ENCODE assay signal across 8 cellular contexts in genomic region chr22:30634477-30635233, GRCh38. TPM values are rescaled to one million over a fixed set of nuclear protein-coding genes. Genes with fewer than 3 reads are reported as not detected.
DNase-seq lines count a peak whose midpoint lies in the region; ATAC-seq and TF ChIP-seq lines count a peak whose summit lies in the region.

No MANE protein-coding gene starts in this region.

- DNase-seq in GM19238 (ENCODE audit: insufficient read length, low spot score): peak; percentile 93
- peak; percentile 79 for DNase-seq in NCI-H748 (lab: John Stamatoyannopoulos, UW; ENCODE audit: unreplicated experiment)
- peak; percentile 88 to 89 for DNase-seq in activated CD4-positive, alpha-beta T cell treated with anti-CD3 and anti-CD28 coated beads, Interleukin-2, amount 50 U/mL, for 24 hours (ENCODE audit: low read depth in 1 of 2, low spot score in 1 of 2)
- DNase-seq in right lobe of liver: peak; percentile 83 to 85 (median 85)
- DNase-seq in stimulated activated CD4-positive, alpha-beta T cell treated with anti-CD3 and anti-CD28 coated beads, Interleukin-4, amount 100 ng/mL, for 1 hour: peak; percentile 93

- 12% methylated on average over 6 of the region's 29 CpGs for WGBS in right lobe of liver (ENCODE audit: insufficient coverage, low coverage, low lambda C conversion rate, missing lambda C conversion rate)

- H3K36me3 ChIP-seq in BLaER1 treated with 17β-estradiol and CSF1 and Interleukin-3, amounts not matched to agents 10 nM and 100 nM: peaks cover 0 to 8% (median 6%) of the 10 kb centered on the region in 11 experiments; a peak in 5 of 22 replicates
- H3K36me3 ChIP-seq in right lobe of liver: no peaks in the 10 kb centered on the region

- peaks cover 25 to 44% (median 37%) of the 10 kb centered on the region in 10 experiments for H3K4me1 ChIP-seq in BLaER1 treated with 17β-estradiol and CSF1 and Interleukin-3, amounts not matched to agents 10 nM and 100 nM
- H3K4me1 ChIP-seq in right lobe of liver: peaks cover 0 to 17% (median 8%) of the 10 kb centered on the region in 4 donors

- peak overlapping the region in 10 of 11 experiments; percentile 74 to 89 (median 85); a peak in 20 of 22 replicates for H3K27ac ChIP-seq in BLaER1 treated with 17β-estradiol and CSF1 and Interleukin-3, amounts not matched to agents 10 nM and 100 nM
- peak overlapping the region; percentile 44 to 68 (median 63) for H3K27ac ChIP-seq in right lobe of liver

- intact Hi-C loops in dendritic cell treated with granulocyte-macrophage colony-stimulating factor and Interleukin-4, amounts not matched to agents 40 ng/mL and 50 ng/mL, for 4 days (cut with micrococcal nuclease): loop anchor here (1.0 to 10.0 kb wide), 3 partner anchors 60 to 290 kb away; partner anchors contain the start of gene OSBP2
- intact Hi-C loops in right lobe of liver (cut with DNase I): loop anchor here in 1 of 2 donors (10.0 kb wide), 1 partner anchor 120 kb away; no protein-coding TSS in a partner anchor

- peak overlapping the region; percentile 75 for H3K4me3 Mint-ChIP-seq in dendritic cell treated with granulocyte-macrophage colony-stimulating factor and Interleukin-4, amounts not matched to agents 40 ng/mL and 50 ng/mL, for 4 days

- H3K36me3 Mint-ChIP-seq in dendritic cell treated with granulocyte-macrophage colony-stimulating factor and Interleukin-4, amounts not matched to agents 40 ng/mL and 50 ng/mL, for 4 days (ENCODE audit: low read depth): no peaks in the 10 kb centered on the region

- H3K4me3 ChIP-seq in BLaER1 treated with 17β-estradiol and CSF1 and Interleukin-3, amounts not matched to agents 10 nM and 100 nM: peak overlapping the region; percentile 60 to 80 (median 73)
- H3K4me3 ChIP-seq in right lobe of liver: peak overlapping the region in 1 of 3 donors; percentile 59

- TF ChIP-seq POLR2A in right lobe of liver (IDR thresholded peaks at IDR 0.05): no peak

- peak overlapping the region; percentile 79 to 100 (median 99) for H3K4me2 ChIP-seq in BLaER1 treated with 17β-estradiol and CSF1 and Interleukin-3, amounts not matched to agents 10 nM and 100 nM

- peaks cover 2% of the 10 kb centered on the region for H3K27me3 Mint-ChIP-seq in dendritic cell treated with granulocyte-macrophage colony-stimulating factor and Interleukin-4, amounts not matched to agents 40 ng/mL and 50 ng/mL, for 4 days

- ATAC-seq in HG03442 (IDR thresholded peaks at IDR 0.05; ENCODE audit: unreplicated experiment) (peak; percentile 48), right lobe of liver (peak; percentile 72 to 79 (median 76))

- TF ChIP-seq CTCF in right lobe of liver (IDR thresholded peaks at IDR 0.05): peak; percentile 91 to 97 (median 94)

- peak overlapping the region in 10 of 11 experiments; percentile 55 to 89 (median 85); a peak in 21 of 22 replicates for H3K9ac ChIP-seq in BLaER1 treated with 17β-estradiol and CSF1 and Interleukin-3, amounts not matched to agents 10 nM and 100 nM

- H3K4me1 Mint-ChIP-seq in dendritic cell treated with granulocyte-macrophage colony-stimulating factor and Interleukin-4, amounts not matched to agents 40 ng/mL and 50 ng/mL, for 4 days (ENCODE audit: low read depth): peaks cover 41% of the 10 kb centered on the region

- no peaks in the 10 kb centered on the region for H3K9me3 Mint-ChIP-seq in dendritic cell treated with granulocyte-macrophage colony-stimulating factor and Interleukin-4, amounts not matched to agents 40 ng/mL and 50 ng/mL, for 4 days

- H3K27me3 ChIP-seq in BLaER1 treated with 17β-estradiol and CSF1 and Interleukin-3, amounts not matched to agents 10 nM and 100 nM: no peaks in the 10 kb centered on the region
- H3K27me3 ChIP-seq in right lobe of liver: no peaks in the 10 kb centered on the region

- H3K9me3 ChIP-seq in BLaER1 treated with 17β-estradiol and CSF1 and Interleukin-3, amounts not matched to agents 10 nM and 100 nM (replicated peaks in 1 of 11): peaks cover 9 to 16% (median 12%) of the 10 kb centered on the region in 11 experiments; a peak in 21 of 22 replicates
- H3K9me3 ChIP-seq in right lobe of liver: no peaks in the 10 kb centered on the region

- peak overlapping the region; percentile 67 for H3K27ac Mint-ChIP-seq in dendritic cell treated with granulocyte-macrophage colony-stimulating factor and Interleukin-4, amounts not matched to agents 40 ng/mL and 50 ng/mL, for 4 days

- peaks cover 0 to 13% (median 0%) of the 10 kb centered on the region in 11 experiments; a peak in 6 of 22 replicates for H4K20me1 ChIP-seq in BLaER1 treated with 17β-estradiol and CSF1 and Interleukin-3, amounts not matched to agents 10 nM and 100 nM

RNA-seq across cellular contexts. Expression of gene SLC35E4, which starts 0.9 kb away (rescaled TPM):
- total RNA-seq in right lobe of liver: 1 to 10 TPM in 2 of 6 experiments, under 1 TPM in 4; 0.22 to 1.7 (median 0.48) TPM

RNA-seq across cellular contexts. Expression of gene TCN2, which starts 27.7 kb away (rescaled TPM):
- total RNA-seq in right lobe of liver: 10 to 100 TPM in 5 of 6 experiments, 1 to 10 TPM in 1; 8.9 to 14.6 (median 12.8) TPM

RNA-seq across cellular contexts. Expression of gene DUSP18, which starts 33.0 kb away (rescaled TPM):
- 1 to 10 TPM in 5 of 6 experiments, under 1 TPM in 1; 0.97 to 3.1 (median 2.2) TPM for total RNA-seq in right lobe of liver

RNA-seq across cellular contexts. Expression of gene PES1, which starts 42.9 kb away (rescaled TPM):
- 10 to 100 TPM; 21.9 to 35.7 (median 31.4) TPM for total RNA-seq in right lobe of liver
